In genomic region chr22:22960307-22960706, GRCh38 we compare ENCODE assay signal across 21 cellular contexts.
DNase-seq lines count a peak whose midpoint lies in the region; ATAC-seq, FAIRE-seq and TF ChIP-seq lines count a peak whose summit lies in the region.
"Had no signal": no experiment of that assay in that cellular context is flagged by ENCODE, and none has a peak within 500 bp of the region (broad histone marks: within the 10 kb centered on the region; RNA-seq: fewer than 3 reads in every experiment).

No MANE protein-coding gene starts in this region.

- POLR2A ChIA-PET in GM12878 (lab: Charles Lee) = interaction anchor here (0.5 to 2.9 kb wide), 6 partner anchors 39 to 178 kb away, joined by 3 to 17 read pairs (median 6); no protein-coding TSS in a partner anchor
- POLR2A ChIA-PET in CD4-positive, alpha-beta memory T cell (lab: Charles Lee; ENCODE audit: partially characterized antibody) = no interaction called here

- H3K9ac ChIP-seq in GM12878 (ENCODE audit: control insufficient read depth, insufficient read depth, low read length) = no peak overlapping the region

- FAIRE-seq in GM19239 (lab: Jason Lieb, UNC) (peak; percentile 52), GM12878 (lab: Jason Lieb, UNC) (no peak), pancreas (lab: Jason Lieb, UNC) (no peak), HTR-8/SVneo (lab: Jason Lieb, UNC) (no peak)
- FAIRE-seq: A204.1, D721Med, H54, RCC 7860 had no signal

- no peak overlapping the region for H3K27ac Mint-ChIP-seq in CD4-positive, alpha-beta memory T cell
- H3K27ac Mint-ChIP-seq: B cell, CD14-positive monocyte had no signal

- SMC1A ChIA-PET in GM12878 (lab: Charles Lee; ENCODE audit: uncharacterized antibody, unreplicated experiment) = interaction anchor here (0.6 to 8.9 kb wide), 70 partner anchors 13 to 900 kb away, joined by 3 to 277 read pairs (median 5); partner anchors contain the start of genes BCR, GNAZ, RAB36 and RSPH14

- TF ChIP-seq EP300 in GM12878 (IDR thresholded peaks at IDR 0.05; ENCODE audit: borderline replicate concordance in 1 of 2, control insufficient read depth in 1 of 2, low read depth in 2 of 2, low read length in 2 of 2) = no peak

- no peak overlapping the region for H3K4me3 Mint-ChIP-seq in CD4-positive, alpha-beta memory T cell
- H3K4me3 Mint-ChIP-seq: B cell, CD14-positive monocyte had no signal

- no peak overlapping the region for H3K4me2 ChIP-seq in GM12878 (ENCODE audit: control insufficient read depth, insufficient read depth)

- no peaks in the 10 kb centered on the region for H3K27me3 ChIP-seq in GM12878 (replicated peaks in 1 of 2; ENCODE audit: control insufficient read depth in 2 of 2, insufficient read depth in 2 of 2, low read length in 1 of 2)
- H3K27me3 ChIP-seq in pancreas = peaks cover 0 to 2% (median 0%) of the 10 kb centered on the region in 4 donors
- no peaks in the 10 kb centered on the region for H3K27me3 ChIP-seq in CD4-positive, alpha-beta memory T cell (ENCODE audit: insufficient read depth, low read length)

- H3K27ac ChIP-seq in GM12878 (ENCODE audit: control insufficient read depth, insufficient read depth) (no peak overlapping the region), pancreas (peak overlapping the region in 1 of 4 donors; percentile 6)
- no peak overlapping the region for H3K27ac ChIP-seq in CD4-positive, alpha-beta memory T cell (ENCODE audit: low read depth, low read length)

- 0% methylated on average over 1 of the region's 1 CpG for WGBS in GM12878 (ENCODE audit: insufficient coverage, insufficient replicate concordance, low lambda C conversion rate, missing lambda C conversion rate)
- WGBS in pancreas, 2 donors = 7 to 16% methylated on average over 1 of the region's 1 CpG

- H3K36me3 ChIP-seq in GM12878 (ENCODE audit: control insufficient read depth in 2 of 2, insufficient read depth in 2 of 2, low read length in 1 of 2) (no peaks in the 10 kb centered on the region), pancreas (no peaks in the 10 kb centered on the region)
- no peaks in the 10 kb centered on the region for H3K36me3 ChIP-seq in CD4-positive, alpha-beta memory T cell (ENCODE audit: insufficient read depth, low read length)

- RAD21 ChIA-PET in GM12878 (lab: Charles Lee; ENCODE audit: unreplicated experiment) = interaction anchor here (0.8 to 9.0 kb wide), 60 partner anchors 9 to 988 kb away, joined by 3 to 281 read pairs (median 5); partner anchors contain the start of genes BCR, GNAZ, RAB36 and RSPH14

- TF ChIP-seq POLR2A in GM12878 (IDR thresholded peaks at IDR 0.05; ENCODE audit: low read depth, low read length) = no peak

- H4K20me1 ChIP-seq in GM12878 (ENCODE audit: control insufficient read depth, insufficient read depth) = no peaks in the 10 kb centered on the region

- ATAC-seq in GM12878 (peak; percentile 28), left colon (peak; percentile 76), pancreas (peak in 3 of 4 donors; percentile 17 to 46 (median 24))

- intact Hi-C loops in GM12878 (cut with micrococcal nuclease; ENCODE audit: unreplicated experiment) (no loop called here), left colon (cut with DNase I, micrococcal nuclease) (no loop called here), pancreas (cut with DNase I) (no loop called here)
- intact Hi-C loops in CD4-positive, alpha-beta memory T cell (cut with micrococcal nuclease) = no loop called here

- peaks cover 0 to 15% (median 7%) of the 10 kb centered on the region in 8 donors for H3K9me3 Mint-ChIP-seq in CD4-positive, alpha-beta memory T cell

- TF ChIP-seq RAD21 in GM12878 (IDR thresholded peaks at IDR 0.05; ENCODE audit: insufficient read depth, low read depth, low read length) = no peak

- H3K4me1 ChIP-seq in GM12878 (ENCODE audit: control insufficient read depth, insufficient read depth, low read length) = peaks cover 5% of the 10 kb centered on the region
- H3K4me1 ChIP-seq in pancreas = no peaks in the 10 kb centered on the region
- H3K4me1 ChIP-seq in CD4-positive, alpha-beta memory T cell (ENCODE audit: insufficient read depth, low read length) = no peaks in the 10 kb centered on the region

- CTCF ChIA-PET in GM12878 (lab: Yijun Ruan, JAX) = interaction anchor here (0.8 to 10.0 kb wide), 70 partner anchors 8 to 1023 kb away, joined by 3 to 539 read pairs (median 6); partner anchors contain the start of genes BCR, GNAZ and RSPH14
- CTCF ChIA-PET in CD4-positive, alpha-beta memory T cell (lab: Charles Lee; ENCODE audit: partially characterized antibody) = interaction anchor here (0.7 to 9.6 kb wide), 18 partner anchors 9 to 426 kb away, joined by 3 to 185 read pairs (median 5); no protein-coding TSS in a partner anchor

- H3K79me2 ChIP-seq in GM12878 (ENCODE audit: control insufficient read depth, insufficient read depth, low read length) = no peaks in the 10 kb centered on the region

- BruUV-seq in GM12878 (replicated peaks; lab: Mats Ljungman, UMichigan) = no TSS peak

- H2AFZ ChIP-seq in GM12878 (ENCODE audit: control insufficient read depth, low read depth, low read length) = no peak overlapping the region

- no peak overlapping the region for H3K4me3 ChIP-seq in GM12878
- no peak overlapping the region for H3K4me3 ChIP-seq in pancreas
- no peak overlapping the region for H3K4me3 ChIP-seq in CD4-positive, alpha-beta memory T cell (ENCODE audit: low read length in 2 of 2)

- H3K27me3 Mint-ChIP-seq in CD4-positive, alpha-beta memory T cell = peaks cover 14 to 17% of the 10 kb centered on the region in 2 donors

- no peak for TF ChIP-seq CTCF in GM12878 (IDR thresholded peaks at IDR 0.05 in 2 of 3, conservative IDR thresholded peaks at IDR 0.05 in 1 of 3; ENCODE audit: control insufficient read depth in 2 of 3, extremely low read depth in 1 of 3, insufficient read depth in 1 of 3, low read depth in 3 of 3, low read length in 3 of 3)
- no peak for TF ChIP-seq CTCF in pancreas (IDR thresholded peaks at IDR 0.05)

- H3K36me3 Mint-ChIP-seq in CD4-positive, alpha-beta memory T cell = peaks cover 0 to 6% of the 10 kb centered on the region in 2 donors
- H3K36me3 Mint-ChIP-seq: CD14-positive monocyte had no signal

- H3K9me3 ChIP-seq in GM12878 (replicated peaks; ENCODE audit: control insufficient read depth, insufficient read depth, low read length) (no peaks in the 10 kb centered on the region; the same call in 2 of the 3 replicates), pancreas (no peaks in the 10 kb centered on the region)
- H3K9me3 ChIP-seq in CD4-positive, alpha-beta memory T cell (ENCODE audit: control insufficient read depth in 1 of 2, low read length in 2 of 2) = no peaks in the 10 kb centered on the region

- in situ Hi-C loops in GM12878 (cut with MboI) = loop anchor here (5.0 to 10.0 kb wide), 2 partner anchors 167 to 424 kb away; no protein-coding TSS in a partner anchor

- H3K4me1 Mint-ChIP-seq in CD4-positive, alpha-beta memory T cell = peaks cover 0 to 2% (median 0%) of the 10 kb centered on the region in 4 donors

- DNase-seq in GM19239 (ENCODE audit: insufficient read length, low spot score) (no peak), GM12878 (ENCODE audit: low read depth, low spot score) (no peak), left colon (no peak), pancreas (no peak), NCI-H345 treated with DMSO at 0.1 percent for 48 hours (lab: John Stamatoyannopoulos, UW; ENCODE audit: unreplicated experiment) (no peak), HTR-8/SVneo (ENCODE audit: insufficient read length, low spot score) (no peak)
- no peak for DNase-seq in CD4-positive, alpha-beta memory T cell
- DNase-seq: DMS53, GDM1, KBM-7, NCI-H1105, NCI-H2029 treated with DMSO at 0.1 percent for 48 hours, NCI-H2171, NCI-H345, OCI-M1 had no signal

TF ChIP-seq in GM12878, 131 proteins besides CTCF, POLR2A, EP300 and RAD21 (continues in another document):
- TF ChIP-seq PKNOX1 (IDR thresholded peaks at IDR 0.05) (0 out of 2 replicates have a peak, but pooled peaks have one; percentile 8), MEF2B (IDR thresholded peaks at IDR 0.05; ENCODE audit: partially characterized antibody, poor library complexity, severe bottlenecking) (peak; percentile 44), CBFB (IDR thresholded peaks at IDR 0.05; ENCODE audit: low read depth) (no peak), SMAD1 (IDR thresholded peaks at IDR 0.05; ENCODE audit: low read depth, partially characterized antibody) (no peak), IKZF1 (conservative IDR thresholded peaks at IDR 0.05) (peak; percentile 52), NR2F1 (conservative IDR thresholded peaks at IDR 0.05) (peak; percentile 90), NBN (IDR thresholded peaks at IDR 0.05) (0 out of 2 replicates have a peak, but pooled peaks have one; percentile 28), RELB (IDR thresholded peaks at IDR 0.05; ENCODE audit: low read depth) (peak; percentile 20; the same call in 1 of the 2 replicates)
- TF ChIP-seq, protein P1, sequence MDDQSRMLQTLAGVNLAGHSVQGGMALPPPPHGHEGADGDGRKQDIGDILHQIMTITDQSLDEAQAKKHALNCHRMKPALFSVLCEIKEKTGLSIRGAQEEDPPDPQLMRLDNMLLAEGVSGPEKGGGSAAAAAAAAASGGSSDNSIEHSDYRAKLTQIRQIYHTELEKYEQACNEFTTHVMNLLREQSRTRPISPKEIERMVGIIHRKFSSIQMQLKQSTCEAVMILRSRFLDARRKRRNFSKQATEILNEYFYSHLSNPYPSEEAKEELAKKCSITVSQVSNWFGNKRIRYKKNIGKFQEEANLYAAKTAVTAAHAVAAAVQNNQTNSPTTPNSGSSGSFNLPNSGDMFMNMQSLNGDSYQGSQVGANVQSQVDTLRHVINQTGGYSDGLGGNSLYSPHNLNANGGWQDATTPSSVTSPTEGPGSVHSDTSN (IDR thresholded peaks at IDR 0.05; ENCODE audit: insufficient replicate concordance, low read depth, low read length) = no peak

Comparison
In these comparisons a context has a peak if more than half of its experiments do, and no peak if none do; other contexts are left out.
1. ATAC-seq: peak in every context shown above with its lines; median percentile 76 in left colon; 28 in GM12878; 24 in pancreas.